Comparison of ENCODE assay signal across 1 cellular context in genomic region chr19:52296773-52297600, GRCh38.
TF ChIP-seq lines count a peak whose summit lies in the region.

TSS of gene ZNF480 (plus strand) at chr19:52297169. CDS start at chr19:52300413, 3,244 bp downstream.

TF ChIP-seq in K562, 482 proteins besides CTCF, POLR2A, EP300 and RAD21 (continued from another document):
- no peak for TF ChIP-seq ELK3 (CRISPR knock-in tag; IDR thresholded peaks at IDR 0.05)
- TF ChIP-seq CEBPG (CRISPR knock-in tag; IDR thresholded peaks at IDR 0.05), result no peak
- no peak for TF ChIP-seq CEBPG (tag; conservative IDR thresholded peaks at IDR 0.05 in 1 of 2, IDR thresholded peaks at IDR 0.05 in 1 of 2)
- TF ChIP-seq SP1 (CRISPR knock-in tag; IDR thresholded peaks at IDR 0.05), result peak; percentile 45; the same call in 1 of the 2 replicates
- TF ChIP-seq ELF2 (CRISPR knock-in tag; IDR thresholded peaks at IDR 0.05), result peak; percentile 80
- no peak for TF ChIP-seq PTRF (tag; IDR thresholded peaks at IDR 0.05)
- no peak for TF ChIP-seq RUNX1 (IDR thresholded peaks at IDR 0.05; ENCODE audit: low read depth)
- no peak for TF ChIP-seq ZBTB43 (CRISPR knock-in tag; IDR thresholded peaks at IDR 0.05)
- no peak for TF ChIP-seq ZBTB17 (CRISPR knock-in tag; IDR thresholded peaks at IDR 0.05)
- TF ChIP-seq ELF1 (tag; IDR thresholded peaks at IDR 0.05), result peak; percentile 84
- TF ChIP-seq ZFP30 (CRISPR knock-in tag; IDR thresholded peaks at IDR 0.05; ENCODE audit: borderline replicate concordance), result no peak
- no peak for TF ChIP-seq FOXJ2 (tag; IDR thresholded peaks at IDR 0.05)
- TF ChIP-seq CXXC5 (CRISPR knock-in tag; IDR thresholded peaks at IDR 0.05), result peak; percentile 41
- no peak for TF ChIP-seq BRD9 (IDR thresholded peaks at IDR 0.05; ENCODE audit: low read depth, partially characterized antibody)
- TF ChIP-seq MCM7 (IDR thresholded peaks at IDR 0.05), result no peak
- peak in 1 of 2 experiments; percentile 53 for TF ChIP-seq E2F6 (IDR thresholded peaks at IDR 0.05; ENCODE audit: borderline replicate concordance in 1 of 2, extremely low read depth in 1 of 2, insufficient read depth in 1 of 2, insufficient read length in 1 of 2, low read depth in 1 of 2, low read length in 1 of 2, poor library complexity in 1 of 2, severe bottlenecking in 1 of 2)
- TF ChIP-seq NFIC (IDR thresholded peaks at IDR 0.05), result no peak
- TF ChIP-seq TAF1 (IDR thresholded peaks at IDR 0.05; ENCODE audit: control insufficient read depth, extremely low read depth, insufficient read depth, low read length, severe bottlenecking), result peak; percentile 44
- TF ChIP-seq MAZ (CRISPR knock-in tag; conservative IDR thresholded peaks at IDR 0.05 in 1 of 2, IDR thresholded peaks at IDR 0.05 in 1 of 2), result peak in 1 of 2 experiments; percentile 8; a peak in 2 of 4 replicates
- TF ChIP-seq NRF1 (conservative IDR thresholded peaks at IDR 0.05 in 1 of 2, IDR thresholded peaks at IDR 0.05 in 1 of 2), result peak; percentile 51 to 64
- no peak for TF ChIP-seq CSDE1 (IDR thresholded peaks at IDR 0.05)
- no peak for TF ChIP-seq SMAD2 (IDR thresholded peaks at IDR 0.05; ENCODE audit: low read depth, low read length)
- peak; percentile 77; the same call in 1 of the 2 replicates for TF ChIP-seq FOXP1 (CRISPR knock-in tag; IDR thresholded peaks at IDR 0.05)
- peak; percentile 91 for TF ChIP-seq VEZF1 (CRISPR knock-in tag; IDR thresholded peaks at IDR 0.05)
- no peak for TF ChIP-seq RFX7 (CRISPR knock-in tag; IDR thresholded peaks at IDR 0.05)
- TF ChIP-seq JUND (IDR thresholded peaks at IDR 0.05; ENCODE audit: borderline replicate concordance, low read depth, low read length), result peak; percentile 4; the same call in 1 of the 2 replicates
- TF ChIP-seq JUND (tag; IDR thresholded peaks at IDR 0.05; ENCODE audit: borderline replicate concordance, low read depth, low read length), result no peak
- no peak for TF ChIP-seq RBM39 (optimal IDR thresholded peaks at IDR 0.05; ENCODE audit: low read depth, low read length)
- TF ChIP-seq HBP1 (CRISPR knock-in tag; IDR thresholded peaks at IDR 0.05), result no peak
- TF ChIP-seq ZNF668 (CRISPR knock-in tag; IDR thresholded peaks at IDR 0.05), result no peak
- no peak for TF ChIP-seq NCOA6 (IDR thresholded peaks at IDR 0.05)
- 0 out of 2 replicates have a peak, but pooled peaks have one; percentile 13 for TF ChIP-seq RB1 (IDR thresholded peaks at IDR 0.05; ENCODE audit: low read depth)
- TF ChIP-seq KDM5B (IDR thresholded peaks at IDR 0.05; ENCODE audit: insufficient replicate concordance, low read depth, low read length), result peak; percentile 75
- TF ChIP-seq MAX (CRISPR knock-in tag; IDR thresholded peaks at IDR 0.05), result peak; percentile 30; the same call in 1 of the 2 replicates
- no peak for TF ChIP-seq BACH1 (tag; IDR thresholded peaks at IDR 0.05)
- peak; percentile 87 for TF ChIP-seq PHF8 (IDR thresholded peaks at IDR 0.05; ENCODE audit: borderline replicate concordance, low read length)
- no peak for TF ChIP-seq KAT7 (CRISPR knock-in tag; IDR thresholded peaks at IDR 0.05; ENCODE audit: borderline replicate concordance)
